17 cellular contexts compared by ENCODE assay signal in the genomic region with DNA sequence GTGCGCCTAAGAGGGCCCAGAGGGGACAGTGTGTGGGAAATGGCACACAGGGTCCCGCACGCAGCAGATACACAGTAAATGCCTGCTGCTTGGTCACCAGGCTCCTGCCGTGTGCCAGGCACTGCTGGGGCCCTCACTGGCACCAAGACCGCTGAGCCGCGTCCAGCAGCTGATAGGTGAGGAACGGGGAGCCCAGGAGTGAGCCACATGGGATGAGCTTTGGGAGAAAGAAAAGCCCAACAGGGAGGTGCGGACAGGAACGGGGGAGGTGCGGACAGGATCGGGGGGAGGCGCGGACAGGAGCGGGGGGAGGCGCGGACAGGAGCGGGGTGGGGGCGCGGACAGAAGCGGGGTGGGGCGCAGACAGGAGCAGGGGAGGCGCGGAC. TPM values are rescaled to one million over a fixed set of nuclear protein-coding genes. Genes with fewer than 3 reads are reported as not detected.
"Had no signal": no experiment of that assay in that cellular context is flagged by ENCODE, and none has a peak within 500 bp of the region (broad histone marks: within the 10 kb centered on the region; RNA-seq: fewer than 3 reads in every experiment).

No MANE protein-coding gene starts in this region.

- H3K9me3 ChIP-seq: adrenal gland, gastroesophageal sphincter had no signal

- H3K36me3 ChIP-seq: adrenal gland had no signal

- H3K4me3 Mint-ChIP-seq: activated CD4-positive, alpha-beta memory T cell treated with anti-CD3 and anti-CD28 coated beads, Interleukin-2, amount 10 ng/mL, durations not matched to agents 7 days and 5 days; activated naive CD4-positive, alpha-beta T cell treated with anti-CD3 and anti-CD28 coated beads, Interleukin-2, amount 50 U/mL, for 24 hours; activated T-cell treated with anti-CD3 and anti-CD28 coated beads, Interleukin-2, amount 50 U/mL, for 4 hours; stimulated activated memory B cell treated with anti-CD40 and anti-IgM and Interleukin-4, amounts not matched to agents 10 μg/mL and 1 μg/mL and 100 μg/mL, for 72 hours; T-helper 17 cell had no signal

- H3K27me3 Mint-ChIP-seq: activated CD4-positive, alpha-beta memory T cell treated with anti-CD3 and anti-CD28 coated beads, Interleukin-2, amount 10 ng/mL, durations not matched to agents 7 days and 5 days; activated naive CD4-positive, alpha-beta T cell treated with anti-CD3 and anti-CD28 coated beads, Interleukin-2, amount 50 U/mL, for 24 hours; T-helper 17 cell had no signal

- H3K36me3 Mint-ChIP-seq: activated naive CD4-positive, alpha-beta T cell treated with anti-CD3 and anti-CD28 coated beads, Interleukin-2, amount 50 U/mL, for 24 hours; stimulated activated memory B cell treated with anti-CD40 and anti-IgM and Interleukin-4, amounts not matched to agents 10 μg/mL and 1 μg/mL and 100 μg/mL, for 72 hours had no signal

- H3K27me3 ChIP-seq: adrenal gland, dorsolateral prefrontal cortex, gastroesophageal sphincter had no signal

- DNase-seq: activated CD4-positive, alpha-beta memory T cell treated with anti-CD3 and anti-CD28 coated beads, Interleukin-2, amount 10 ng/mL, durations not matched to agents 7 days and 5 days; activated CD4-positive, alpha-beta T cell treated with anti-CD3 and anti-CD28 coated beads for 4 hours; activated effector memory CD4-positive, alpha-beta T cell treated with anti-CD3 and anti-CD28 coated beads, Interleukin-2, amount 50 U/mL, for 16 hours; activated T-cell treated with anti-CD3 and anti-CD28 coated beads, Interleukin-2, amount 50 U/mL, for 4 hours; dorsolateral prefrontal cortex; erythroblast; islet precursor cell; stimulated activated CD4-positive, alpha-beta T cell treated with anti-CD3 and anti-CD28 coated beads, Interleukin-2, amount 100 ng/mL, for 48 hours; T-helper 17 cell; trophoblast cell had no signal

- H3K27ac Mint-ChIP-seq: activated CD4-positive, alpha-beta memory T cell treated with anti-CD3 and anti-CD28 coated beads, Interleukin-2, amount 10 ng/mL, durations not matched to agents 7 days and 5 days; activated naive CD4-positive, alpha-beta T cell treated with anti-CD3 and anti-CD28 coated beads, Interleukin-2, amount 50 U/mL, for 24 hours; stimulated activated memory B cell treated with anti-CD40 and anti-IgM and Interleukin-4, amounts not matched to agents 10 μg/mL and 1 μg/mL and 100 μg/mL, for 72 hours; T-helper 17 cell had no signal

- H3K9me3 Mint-ChIP-seq: activated CD4-positive, alpha-beta memory T cell treated with anti-CD3 and anti-CD28 coated beads, Interleukin-2, amount 10 ng/mL, durations not matched to agents 7 days and 5 days; activated naive CD4-positive, alpha-beta T cell treated with anti-CD3 and anti-CD28 coated beads, Interleukin-2, amount 50 U/mL, for 24 hours; activated T-cell treated with anti-CD3 and anti-CD28 coated beads, Interleukin-2, amount 50 U/mL, for 4 hours; mesothelial cell of epicardium; stimulated activated memory B cell treated with anti-CD40 and anti-IgM and Interleukin-4, amounts not matched to agents 10 μg/mL and 1 μg/mL and 100 μg/mL, for 72 hours had no signal

- ATAC-seq: activated T-cell treated with anti-CD3 and anti-CD28 coated beads, Interleukin-2, amount 50 U/mL, for 4 hours; gastroesophageal sphincter; stimulated activated memory B cell treated with anti-CD40 and anti-IgM and Interleukin-4, amounts not matched to agents 10 μg/mL and 1 μg/mL and 100 μg/mL, for 72 hours; T-helper 17 cell had no signal

- H3K4me3 ChIP-seq: gastroesophageal sphincter had no signal

- H3K4me1 Mint-ChIP-seq: activated CD4-positive, alpha-beta memory T cell treated with anti-CD3 and anti-CD28 coated beads, Interleukin-2, amount 10 ng/mL, durations not matched to agents 7 days and 5 days; activated naive CD4-positive, alpha-beta T cell treated with anti-CD3 and anti-CD28 coated beads, Interleukin-2, amount 50 U/mL, for 24 hours; T-helper 17 cell had no signal

RNA-seq across cellular contexts. Expression of gene CCDC187, which starts 40.0 kb away (rescaled TPM):
- total RNA-seq: activated CD4-positive, alpha-beta memory T cell treated with anti-CD3 and anti-CD28 coated beads, Interleukin-2, amount 10 ng/mL, durations not matched to agents 7 days and 5 days; gastroesophageal sphincter; osteocyte had no signal
- polyA plus RNA-seq: neural cell had no signal
